8 cellular contexts compared by ENCODE assay signal in genomic region chr6:107458687-107459282, GRCh38. TPM values are rescaled to one million over a fixed set of nuclear protein-coding genes. Genes with fewer than 3 reads are reported as not detected.
A peak's percentile ranks its signal among the peaks of the same experiment; 100 is the strongest.
DNase-seq lines count a peak whose midpoint lies in the region; ATAC-seq and TF ChIP-seq lines count a peak whose summit lies in the region.

No MANE protein-coding gene starts in this region.

- peaks cover 23% of the 10 kb centered on the region for H3K4me1 ChIP-seq in DOHH2 (ENCODE audit: control insufficient read depth, low read length)

- peaks cover 7% of the 10 kb centered on the region; the same call in 1 of the 2 replicates for H3K36me3 ChIP-seq in DOHH2 (ENCODE audit: control insufficient read depth, low read length)

- peak overlapping the region; percentile 87 to 98 (median 91) for H3K4me3 Mint-ChIP-seq in brain

- no peaks in the 10 kb centered on the region for H3K9me3 ChIP-seq in DOHH2 (ENCODE audit: control insufficient read depth, insufficient read depth, low read length)

- H3K9me2 ChIP-seq in DOHH2 (replicated peaks; ENCODE audit: control insufficient read depth, low read length), result no peaks in the 10 kb centered on the region; the same call in 1 of the 2 replicates

- H3K27ac ChIP-seq in DOHH2 (ENCODE audit: low read depth, low read length) (peak overlapping the region; percentile 77), RWPE1 (peak overlapping the region; percentile 80)

- ATAC-seq in GM19452 (IDR thresholded peaks at IDR 0.05; ENCODE audit: unreplicated experiment) (peak; percentile 17), HG03520 (IDR thresholded peaks at IDR 0.05; ENCODE audit: unreplicated experiment) (peak; percentile 25)

- no peaks in the 10 kb centered on the region for H3K27me3 ChIP-seq in DOHH2 (ENCODE audit: control insufficient read depth, low read length)

- TF ChIP-seq CTCF in DOHH2 (IDR thresholded peaks at IDR 0.05; ENCODE audit: low read depth, low read length, poor library complexity, severe bottlenecking), result no peak
- TF ChIP-seq CTCF in RWPE1 (conservative IDR thresholded peaks at IDR 0.05; ENCODE audit: low read depth), result no peak
- TF ChIP-seq CTCF in brain (conservative IDR thresholded peaks at IDR 0.05), result no peak

- peaks cover 44% of the 10 kb centered on the region for H3K79me2 ChIP-seq in DOHH2 (ENCODE audit: control insufficient read depth, low read length)

- H3K27me3 Mint-ChIP-seq in brain, result peaks cover 13% of the 10 kb centered on the region

- no peaks in the 10 kb centered on the region for H3F3A ChIP-seq in DOHH2 (ENCODE audit: control insufficient read depth, insufficient read depth)

- peak overlapping the region; percentile 95 for H3K4me2 ChIP-seq in DOHH2 (ENCODE audit: low read length)

- H4K20me1 ChIP-seq in DOHH2 (ENCODE audit: control insufficient read depth, insufficient read depth, low read depth, low read length), result no peaks in the 10 kb centered on the region

- peak overlapping the region; percentile 35 to 95 (median 88) for H3K27ac Mint-ChIP-seq in brain

- peaks cover 45% of the 10 kb centered on the region for H3K4me1 Mint-ChIP-seq in brain

- DNase-seq in RWPE1 (ENCODE audit: low spot score) (peak; percentile 42), islet precursor cell (peak; percentile 67), epidermal melanocyte (ENCODE audit: insufficient read length, low spot score) (no peak)
- DNase-seq in stimulated activated CD4-positive, alpha-beta T cell treated with anti-CD3 and anti-CD28 coated beads, Interleukin-4, amount 100 ng/mL, for 1 hour, result peak; percentile 16

- H3K9me3 Mint-ChIP-seq in brain, result no peaks in the 10 kb centered on the region

- CTCF ChIA-PET in RWPE1 (lab: Yijun Ruan, JAX), result interaction anchor here (0.6 to 1.9 kb wide), 7 partner anchors 29 to 353 kb away, joined by 3 to 7 read pairs (median 3); no protein-coding TSS in a partner anchor

- H3K36me3 Mint-ChIP-seq in brain, result peaks cover 10% of the 10 kb centered on the region

- POLR2A ChIA-PET in RWPE1 (lab: Yijun Ruan, JAX; ENCODE audit: low non-redundant PET), result interaction anchor here (0.6 to 1.1 kb wide), 4 partner anchors 11 to 328 kb away, joined by 3 to 5 read pairs (median 3); no protein-coding TSS in a partner anchor

- H3K4me3 ChIP-seq in DOHH2 (ENCODE audit: low read length), result peak overlapping the region; percentile 97

RNA-seq across cellular contexts. Expression of gene PDSS2, which starts 0.6 kb away (rescaled TPM):
- 15.3 TPM for polyA plus RNA-seq in brain (ENCODE audit: insufficient read depth, low read depth, low replicate concordance)

RNA-seq across cellular contexts. Expression of gene SOBP, which starts 31.1 kb away (rescaled TPM):
- 27.2 TPM for polyA plus RNA-seq in brain (ENCODE audit: insufficient read depth, low read depth, low replicate concordance)
